1 cellular context compared by ENCODE assay signal in genomic region chr14:39432619-39433451, GRCh38.
TF ChIP-seq lines count a peak whose summit lies in the region.

No MANE protein-coding gene starts in this region.

TF ChIP-seq in IMR-90, 13 proteins besides CTCF, POLR2A, EP300 and RAD21 (continued from another document):
- no peak for TF ChIP-seq ELK1 (IDR thresholded peaks at IDR 0.05; ENCODE audit: borderline replicate concordance, low read depth, low read length)
- TF ChIP-seq USF2 (IDR thresholded peaks at IDR 0.05; ENCODE audit: low read depth, low read length) = peak; percentile 18
- no peak for TF ChIP-seq CEBPB (IDR thresholded peaks at IDR 0.05; ENCODE audit: low read depth, low read length)
- TF ChIP-seq RCOR1 (IDR thresholded peaks at IDR 0.05; ENCODE audit: insufficient replicate concordance, low read length) = no peak
- TF ChIP-seq CHD1 (IDR thresholded peaks at IDR 0.05; ENCODE audit: low read depth, low read length) = no peak
- no peak for TF ChIP-seq SMC3 (IDR thresholded peaks at IDR 0.05; ENCODE audit: low read depth, low read length)
- no peak for TF ChIP-seq MXI1 (IDR thresholded peaks at IDR 0.05; ENCODE audit: borderline replicate concordance, low read depth, low read length)
- TF ChIP-seq BHLHE40 (IDR thresholded peaks at IDR 0.05; ENCODE audit: low read depth, low read length) = no peak
- TF ChIP-seq FOS (IDR thresholded peaks at IDR 0.05; ENCODE audit: low read depth, low read length) = no peak
